ENCODE assay signal across 23 cellular contexts in genomic region chr1:98003442-98003841, GRCh38.
"Had no signal": no experiment of that assay in that cellular context is flagged by ENCODE, and none has a peak within 500 bp of the region (broad histone marks: within the 10 kb centered on the region; RNA-seq: fewer than 3 reads in every experiment).

No MANE protein-coding gene starts in this region.

- H3K36me3 Mint-ChIP-seq: activated naive CD4-positive, alpha-beta T cell treated with anti-CD3 and anti-CD28 coated beads, Interleukin-2, amount 50 U/mL, for 72 hours; naive thymus-derived CD4-positive, alpha-beta T cell; WTC11 had no signal

- ATAC-seq: activated naive CD4-positive, alpha-beta T cell treated with anti-CD3 and anti-CD28 coated beads, Interleukin-2, amount 50 U/mL, for 72 hours; naive thymus-derived CD4-positive, alpha-beta T cell; sciatic nerve; WTC11 had no signal

- DNase-seq: activated gamma-delta T cell treated with Interleukin-2 at 50 U/mL for 16 hours; activated T-cell treated with anti-CD3 and anti-CD28 coated beads, Interleukin-2, amount 50 U/mL, for 1 hour; adrenal gland; central memory CD4-positive, alpha-beta T cell; dermis blood vessel endothelial cell; effector CD8-positive, alpha-beta T cell; foreskin melanocyte; hypothalamus; naive thymus-derived CD4-positive, alpha-beta T cell; posterior cingulate gyrus; stimulated activated CD4-positive, alpha-beta T cell treated with anti-CD3 and anti-CD28 coated beads, Interleukin-2, amount 100 ng/mL, for 48 hours; stimulated activated CD8-positive, alpha-beta memory T cell treated with anti-CD3 and anti-CD28 coated beads, Interleukin-4, amount 100 ng/mL, for 48 hours; stimulated activated naive CD4-positive, alpha-beta T cell; T1000; testis; trophoblast cell had no signal

- H3K4me3 ChIP-seq: adrenal gland, ascending aorta, lung, testis, vagina had no signal

- H3K9me3 Mint-ChIP-seq: activated naive CD4-positive, alpha-beta T cell treated with anti-CD3 and anti-CD28 coated beads, Interleukin-2, amount 50 U/mL, for 72 hours; naive thymus-derived CD4-positive, alpha-beta T cell; neural crest cell; WTC11 had no signal

- H3K27me3 ChIP-seq: adrenal gland, ascending aorta, testis, vagina had no signal

- H3K9me3 ChIP-seq: adrenal gland, ascending aorta, testis, vagina had no signal

- H3K27ac ChIP-seq: adrenal gland, ascending aorta, testis, vagina had no signal

- H3K27ac Mint-ChIP-seq: activated naive CD4-positive, alpha-beta T cell treated with anti-CD3 and anti-CD28 coated beads, Interleukin-2, amount 50 U/mL, for 72 hours; naive thymus-derived CD4-positive, alpha-beta T cell; WTC11 had no signal

- H3K4me3 Mint-ChIP-seq: naive thymus-derived CD4-positive, alpha-beta T cell; neural crest cell; WTC11 had no signal

- H3K36me3 ChIP-seq: adrenal gland, ascending aorta, vagina had no signal

- H3K4me1 ChIP-seq: adrenal gland, ascending aorta, testis, vagina had no signal
